In the genomic region with DNA sequence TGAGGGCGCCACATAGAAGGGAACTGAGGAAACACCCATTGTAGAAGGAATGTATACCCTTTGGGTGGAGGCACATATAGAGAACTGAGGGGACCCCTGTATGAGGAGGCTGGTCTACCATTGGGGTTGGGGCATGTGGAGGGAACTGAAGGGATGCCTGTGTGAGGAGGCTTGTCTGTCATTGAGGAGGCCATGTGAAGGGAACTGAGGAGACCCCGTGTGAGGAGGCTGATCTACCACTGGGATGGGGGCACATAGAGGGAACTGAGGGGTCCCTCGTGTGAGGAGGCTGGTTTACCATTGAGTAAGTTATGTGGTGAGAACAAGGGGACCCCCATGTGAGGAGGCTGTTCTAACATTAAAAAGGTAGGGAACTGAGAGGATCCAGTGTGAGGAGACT, we compare ENCODE assay signal across 22 cellular contexts.
A peak's percentile ranks its signal among the peaks of the same experiment; 100 is the strongest.
DNase-seq lines count a peak whose midpoint lies in the region; ATAC-seq and TF ChIP-seq lines count a peak whose summit lies in the region.
"Had no signal": no experiment of that assay in that cellular context is flagged by ENCODE, and none has a peak within 500 bp of the region (broad histone marks: within the 10 kb centered on the region; RNA-seq: fewer than 3 reads in every experiment).

No MANE protein-coding gene starts in this region.

- CTCF ChIA-PET in activated CD8-positive, alpha-beta memory T cell treated with anti-CD3 and anti-CD28 coated beads, Interleukin-2, amount 10 ng/mL, durations not matched to agents 7 days and 5 days (lab: Charles Lee) = no interaction called here

- TF ChIP-seq CTCF in CD14-positive monocyte (IDR thresholded peaks at IDR 0.05) (no peak), endothelial cell (IDR thresholded peaks at IDR 0.05; ENCODE audit: unreplicated experiment) (no peak), spleen (IDR thresholded peaks at IDR 0.05 in 8 of 11, conservative IDR thresholded peaks at IDR 0.05 in 3 of 11) (no peak)

- H3K4me3 Mint-ChIP-seq in activated CD8-positive, alpha-beta memory T cell treated with anti-CD3 and anti-CD28 coated beads, Interleukin-2, amount 10 ng/mL, durations not matched to agents 7 days and 5 days = no peak overlapping the region
- H3K4me3 Mint-ChIP-seq in CD14-positive monocyte (no peak overlapping the region), endothelial cell (ENCODE audit: unreplicated experiment) (peak overlapping the region; percentile 43)
- H3K4me3 Mint-ChIP-seq: CD4-positive, alpha-beta T cell had no signal

- no peaks in the 10 kb centered on the region for H3K4me1 Mint-ChIP-seq in activated CD8-positive, alpha-beta memory T cell treated with anti-CD3 and anti-CD28 coated beads, Interleukin-2, amount 10 ng/mL, durations not matched to agents 7 days and 5 days
- no peaks in the 10 kb centered on the region for H3K4me1 Mint-ChIP-seq in CD14-positive monocyte
- no peaks in the 10 kb centered on the region for H3K4me1 Mint-ChIP-seq in endothelial cell (ENCODE audit: unreplicated experiment)

- H3K36me3 ChIP-seq in spleen = no peaks in the 10 kb centered on the region
- H3K36me3 ChIP-seq: BE2C, SJSA1 had no signal

- H3K27ac ChIP-seq in spleen = no peak overlapping the region
- H3K27ac ChIP-seq: PC-9, SJSA1 had no signal

- H3K27me3 ChIP-seq in spleen (replicated peaks in 1 of 7) = peaks cover 0 to 4% (median 0%) of the 10 kb centered on the region in 7 donors
- H3K27me3 ChIP-seq: BE2C, SJSA1 had no signal

- no peaks in the 10 kb centered on the region for H3K27me3 Mint-ChIP-seq in activated CD8-positive, alpha-beta memory T cell treated with anti-CD3 and anti-CD28 coated beads, Interleukin-2, amount 10 ng/mL, durations not matched to agents 7 days and 5 days
- H3K27me3 Mint-ChIP-seq in CD14-positive monocyte (ENCODE audit: low read depth in 3 of 3) (peaks cover 1 to 10% (median 10%) of the 10 kb centered on the region in 3 donors), endothelial cell (ENCODE audit: unreplicated experiment) (peaks cover 28% of the 10 kb centered on the region)

- 76 to 89% (median 79%) methylated on average over 3 of the region's 3 CpGs for WGBS in spleen, 5 donors

- H3K4me1 ChIP-seq in spleen = no peaks in the 10 kb centered on the region
- H3K4me1 ChIP-seq: BE2C, Caco-2, SJSA1 had no signal

- intact Hi-C loops in CD14-positive monocyte (cut with micrococcal nuclease) = no loop called here
- intact Hi-C loops in spleen (cut with DNase I; ENCODE audit: low total_unique reads) = no loop called here

- H3K36me3 Mint-ChIP-seq in activated CD8-positive, alpha-beta memory T cell treated with anti-CD3 and anti-CD28 coated beads, Interleukin-2, amount 10 ng/mL, durations not matched to agents 7 days and 5 days = no peaks in the 10 kb centered on the region
- no peaks in the 10 kb centered on the region for H3K36me3 Mint-ChIP-seq in CD14-positive monocyte
- H3K36me3 Mint-ChIP-seq in endothelial cell (ENCODE audit: low read depth, unreplicated experiment) = peaks cover 40% of the 10 kb centered on the region

- H3K4me3 ChIP-seq in spleen = no peak overlapping the region
- H3K4me3 ChIP-seq: PC-9, SJSA1 had no signal

- peaks cover 0 to 52% (median 1%) of the 10 kb centered on the region in 8 donors for H3K9me3 ChIP-seq in spleen
- H3K9me3 ChIP-seq: BE2C, Caco-2, SJSA1 had no signal

- ATAC-seq in activated CD8-positive, alpha-beta memory T cell treated with anti-CD3 and anti-CD28 coated beads, Interleukin-2, amount 10 ng/mL, durations not matched to agents 7 days and 5 days = no peak
- no peak for ATAC-seq in GM18909 (IDR thresholded peaks at IDR 0.05; ENCODE audit: poor library complexity, unreplicated experiment)
- ATAC-seq: HCT116 had no signal

- no peak for TF ChIP-seq POLR2A in spleen (IDR thresholded peaks at IDR 0.05)

- no peak overlapping the region for H3K27ac Mint-ChIP-seq in activated CD8-positive, alpha-beta memory T cell treated with anti-CD3 and anti-CD28 coated beads, Interleukin-2, amount 10 ng/mL, durations not matched to agents 7 days and 5 days
- H3K27ac Mint-ChIP-seq in CD14-positive monocyte (no peak overlapping the region), endothelial cell (ENCODE audit: unreplicated experiment) (no peak overlapping the region)
- H3K27ac Mint-ChIP-seq: CD4-positive, alpha-beta T cell had no signal

- peak; percentile 18 for DNase-seq in activated CD8-positive, alpha-beta memory T cell treated with anti-CD3 and anti-CD28 coated beads, Interleukin-2, amount 10 ng/mL, durations not matched to agents 7 days and 5 days
- DNase-seq in activated CD8-positive, alpha-beta memory T cell treated with anti-CD3 and anti-CD28 coated beads for 24 hours = no peak
- DNase-seq in CD14-positive monocyte (ENCODE audit: low spot score) (peak; percentile 12), endothelial cell (ENCODE audit: low spot score) (no peak), spleen (peak; percentile 1), OCI-M1 (lab: John Stamatoyannopoulos, UW) (no peak), HT-29 (ENCODE audit: low spot score) (no peak)
- DNase-seq: BE2C, GDM1, GOT3, KBM-7, NCI-H1105 treated with DMSO at 0.1 percent for 48 hours, NCI-H187, NCI-H2107, NCI-H226, NCI-H524 treated with DMSO at 0.1 percent for 48 hours, PC-9 had no signal

- H3K9me3 Mint-ChIP-seq in activated CD8-positive, alpha-beta memory T cell treated with anti-CD3 and anti-CD28 coated beads, Interleukin-2, amount 10 ng/mL, durations not matched to agents 7 days and 5 days (ENCODE audit: low read depth) = peaks cover 11% of the 10 kb centered on the region
- H3K9me3 Mint-ChIP-seq in CD14-positive monocyte (peaks cover 40 to 62% (median 41%) of the 10 kb centered on the region in 7 donors), endothelial cell (ENCODE audit: unreplicated experiment) (peaks cover 31% of the 10 kb centered on the region)

Comparison
In these comparisons a context has a peak if more than half of its experiments do, and no peak if none do; other contexts are left out.
1. DNase-seq: peak in activated CD8-positive, alpha-beta memory T cell treated with anti-CD3 and anti-CD28 coated beads, Interleukin-2, amount 10 ng/mL, durations not matched to agents 7 days and 5 days (single experiment), CD14-positive monocyte (single experiment) and spleen (single experiment); none in activated CD8-positive, alpha-beta memory T cell treated with anti-CD3 and anti-CD28 coated beads for 24 hours (single experiment), endothelial cell (single experiment), OCI-M1 (single experiment) and HT-29 (single experiment).